8 cellular contexts compared by ENCODE assay signal in the genomic region with DNA sequence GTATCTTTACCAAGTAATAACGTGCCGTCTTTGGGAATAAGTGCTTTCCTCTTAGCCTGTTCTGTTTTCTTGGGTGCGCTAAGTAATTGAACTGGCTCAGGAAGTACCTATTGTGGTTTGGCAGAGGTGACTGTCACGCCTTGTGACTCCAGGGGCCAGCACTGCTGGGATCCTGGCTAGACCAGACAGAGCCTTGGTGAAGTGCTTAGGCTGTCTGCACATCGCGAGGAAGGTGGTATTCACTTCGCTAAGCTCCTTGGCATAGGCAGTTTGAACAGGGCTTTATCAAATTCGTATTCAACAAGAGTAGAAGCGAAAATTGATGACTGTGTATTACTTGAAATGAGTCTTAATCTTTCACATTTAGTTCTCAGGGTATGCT. TPM values are rescaled to one million over a fixed set of nuclear protein-coding genes. Genes with fewer than 3 reads are reported as not detected.
DNase-seq lines count a peak whose midpoint lies in the region; ATAC-seq and TF ChIP-seq lines count a peak whose summit lies in the region.

No MANE protein-coding gene starts in this region.

- no peak for TF ChIP-seq CTCF in neutrophil (IDR thresholded peaks at IDR 0.05)

- H3K4me3 ChIP-seq in neutrophil (ENCODE audit: low read depth in 1 of 2, low read length in 1 of 2), result no peak overlapping the region
- H3K4me3 ChIP-seq in SJCRH30, result no peak overlapping the region

- H3K9me3 ChIP-seq in neutrophil (no peaks in the 10 kb centered on the region), SJCRH30 (replicated peaks) (no peaks in the 10 kb centered on the region)

- no peaks in the 10 kb centered on the region for H3K27me3 ChIP-seq in neutrophil
- H3K27me3 ChIP-seq in SJCRH30, result peaks cover 10% of the 10 kb centered on the region; the same call in 1 of the 2 replicates

- peak; percentile 39 for ATAC-seq in HG03469 (IDR thresholded peaks at IDR 0.05; ENCODE audit: unreplicated experiment)
- ATAC-seq in HG03457 (IDR thresholded peaks at IDR 0.05; ENCODE audit: unreplicated experiment), result no peak

- peaks cover 36% of the 10 kb centered on the region for H3K36me3 ChIP-seq in neutrophil
- H3K36me3 ChIP-seq in SJCRH30, result no peaks in the 10 kb centered on the region

- H3K27ac ChIP-seq in neutrophil (peak overlapping the region; percentile 44), SJCRH30 (no peak overlapping the region)

- H3K4me1 ChIP-seq in neutrophil (ENCODE audit: control insufficient read depth in 1 of 2, insufficient read depth in 1 of 2, low read depth in 1 of 2, low read length in 1 of 2) (peaks cover 7 to 19% of the 10 kb centered on the region in 2 experiments), SJCRH30 (no peaks in the 10 kb centered on the region)

- DNase-seq in activated CD8-positive, alpha-beta memory T cell treated with anti-CD3 and anti-CD28 coated beads for 24 hours, result peak; percentile 70
- DNase-seq in activated CD8-positive, alpha-beta memory T cell treated with anti-CD3 and anti-CD28 coated beads, Interleukin-2, amount 50 U/mL, for 48 hours, result no peak
- DNase-seq in activated effector memory CD4-positive, alpha-beta T cell treated with Interleukin-2 at 50 U/mL for 16 hours, result peak; percentile 38
- DNase-seq in SJCRH30 (no peak), SW 1271 (lab: John Stamatoyannopoulos, UW) (no peak)

RNA-seq across cellular contexts. Expression of a gene that starts 17.6 kb away (rescaled TPM):
- not detected in 2 replicates for total RNA-seq in SJCRH30 (2014; rRNA removed; shearing (Covaris generic))

Comparison
In these comparisons a context has a peak if more than half of its experiments do, and no peak if none do; other contexts are left out.
1. DNase-seq: peak in activated CD8-positive, alpha-beta memory T cell treated with anti-CD3 and anti-CD28 coated beads for 24 hours (single experiment) and activated effector memory CD4-positive, alpha-beta T cell treated with Interleukin-2 at 50 U/mL for 16 hours (single experiment); none in activated CD8-positive, alpha-beta memory T cell treated with anti-CD3 and anti-CD28 coated beads, Interleukin-2, amount 50 U/mL, for 48 hours (single experiment), SJCRH30 (0 of 2) and SW 1271 (0 of 2).